ENCODE assay signal across 17 cellular contexts in genomic region chr14:96824283-96824682, GRCh38. TPM values are rescaled to one million over a fixed set of nuclear protein-coding genes. Genes with fewer than 3 reads are reported as not detected.
A peak's percentile ranks its signal among the peaks of the same experiment; 100 is the strongest.
DNase-seq lines count a peak whose midpoint lies in the region; ATAC-seq, FAIRE-seq and TF ChIP-seq lines count a peak whose summit lies in the region.
"Had no signal": no experiment of that assay in that cellular context is flagged by ENCODE, and none has a peak within 500 bp of the region (broad histone marks: within the 10 kb centered on the region; RNA-seq: fewer than 3 reads in every experiment).

No MANE protein-coding gene starts in this region.

- peak; percentile 77 for DNase-seq in EL
- peak; percentile 26 for DNase-seq in MG63
- peak; percentile 91 for DNase-seq in epithelial cell of esophagus (ENCODE audit: low read depth)
- DNase-seq in non-pigmented ciliary epithelial cell (ENCODE audit: low read depth) = peak; percentile 32
- DNase-seq in pancreas = no peak
- no peak for DNase-seq in stimulated activated CD4-positive, alpha-beta T cell treated with anti-CD3 and anti-CD28 coated beads, Interleukin-2, amount 100 ng/mL, for 48 hours
- no peak for DNase-seq in NCI-H2029 (lab: John Stamatoyannopoulos, UW)
- DNase-seq: activated CD8-positive, alpha-beta T cell treated with anti-CD3 and anti-CD28 coated beads, Interleukin-2, amount 10 ng/mL, durations not matched to agents 7 days and 5 days; CD4-positive, alpha-beta memory T cell; effector memory CD4-positive, alpha-beta T cell; heart left ventricle; left colon; NCI-H1048; NCI-H226; posterior cingulate gyrus; spleen had no signal

- TF ChIP-seq CTCF in epithelial cell of esophagus (IDR thresholded peaks at IDR 0.05; ENCODE audit: insufficient read depth, low read depth, low read length, missing control alignments) (no peak), pancreas (IDR thresholded peaks at IDR 0.05) (no peak)

- H3K27ac ChIP-seq in pancreas = no peak overlapping the region
- H3K27ac ChIP-seq: heart left ventricle, spleen had no signal

- no peak for FAIRE-seq in pancreas (lab: Jason Lieb, UNC)

- ATAC-seq in pancreas = no peak
- no peak for ATAC-seq in HG02588 (IDR thresholded peaks at IDR 0.05; ENCODE audit: unreplicated experiment)
- ATAC-seq: activated CD8-positive, alpha-beta T cell treated with anti-CD3 and anti-CD28 coated beads, Interleukin-2, amount 10 ng/mL, durations not matched to agents 7 days and 5 days; heart left ventricle; left colon had no signal

- H3K27me3 ChIP-seq in MG63 = no peaks in the 10 kb centered on the region
- H3K27me3 ChIP-seq in pancreas = no peaks in the 10 kb centered on the region
- H3K27me3 ChIP-seq: heart left ventricle, spleen had no signal

- 89 to 91% methylated on average over 3 of the region's 3 CpGs for WGBS in pancreas, 2 donors

- H3K36me3 ChIP-seq in MG63 = no peaks in the 10 kb centered on the region; the same call in 1 of the 2 replicates
- no peaks in the 10 kb centered on the region for H3K36me3 ChIP-seq in pancreas
- H3K36me3 ChIP-seq: heart left ventricle, spleen had no signal

- no peaks in the 10 kb centered on the region for H3K4me1 ChIP-seq in pancreas

- intact Hi-C loops in pancreas (cut with DNase I) = no loop called here

- no peaks in the 10 kb centered on the region for H3K9me3 ChIP-seq in MG63
- H3K9me3 ChIP-seq in pancreas = no peaks in the 10 kb centered on the region

- H3K4me3 ChIP-seq in MG63 = no peak overlapping the region
- no peak overlapping the region for H3K4me3 ChIP-seq in epithelial cell of esophagus (ENCODE audit: low read length)
- no peak overlapping the region for H3K4me3 ChIP-seq in pancreas
- H3K4me3 ChIP-seq: heart left ventricle, spleen had no signal

RNA-seq across cellular contexts. Expression of gene VRK1, which starts 27.1 kb away (rescaled TPM):
- 34.0 and 74.9 TPM in 2 replicates for total RNA-seq in MG63 (2014; rRNA removed; shearing (Covaris generic); ENCODE audit: low replicate concordance)
- 1 to 10 TPM; 2.4 to 7.0 (median 3.6) TPM for total RNA-seq in pancreas
- 1 to 10 TPM; 3.0 to 5.3 TPM for polyA plus RNA-seq in pancreas

Comparison
In these comparisons a context has a peak if more than half of its experiments do, and no peak if none do; other contexts are left out.
1. DNase-seq: peak in EL (single experiment), MG63 (single experiment), epithelial cell of esophagus (single experiment) and non-pigmented ciliary epithelial cell (single experiment); none in pancreas (0 of 6), stimulated activated CD4-positive, alpha-beta T cell treated with anti-CD3 and anti-CD28 coated beads, Interleukin-2, amount 100 ng/mL, for 48 hours (0 of 2) and NCI-H2029 (single experiment).